8 cellular contexts compared by ENCODE assay signal in genomic region chr2:85615413-85615728, GRCh38. TPM values are rescaled to one million over a fixed set of nuclear protein-coding genes. Genes with fewer than 3 reads are reported as not detected.
A peak's percentile ranks its signal among the peaks of the same experiment; 100 is the strongest.
DNase-seq lines count a peak whose midpoint lies in the region; ATAC-seq and TF ChIP-seq lines count a peak whose summit lies in the region.

No MANE protein-coding gene starts in this region.

- H4K91ac ChIP-seq in trophoblast cell (ENCODE audit: low read depth, low read length) = peak overlapping the region; percentile 46

- H3K79me2 ChIP-seq in Loucy (ENCODE audit: insufficient read depth, low read length) (peaks cover 66% of the 10 kb centered on the region), trophoblast cell (ENCODE audit: control insufficient read depth, insufficient read depth, low read length, poor library complexity) (peaks cover 8% of the 10 kb centered on the region)

- no peak overlapping the region for H3K9ac ChIP-seq in Loucy (ENCODE audit: low read depth, low read length, poor library complexity, severe bottlenecking)
- H3K9ac ChIP-seq in trophoblast cell (ENCODE audit: low read length) = no peak overlapping the region

- intact Hi-C loops in CD8-positive, alpha-beta T cell (cut with DNase I, micrococcal nuclease) = loop anchor here (2.0 to 10.0 kb wide), 6 partner anchors 15 to 829 kb away; partner anchors contain the start of genes KCMF1 (in 1 of the 2), KDM3A (in 1 of the 2), POLR1A (in 1 of the 2) and PTCD3 (in 1 of the 2)

- peaks cover 36% of the 10 kb centered on the region for H3K4me1 Mint-ChIP-seq in CD8-positive, alpha-beta T cell (ENCODE audit: low read depth)
- H3K4me1 Mint-ChIP-seq in chondrocyte (ENCODE audit: low read depth) = peaks cover 30% of the 10 kb centered on the region

- H3K4me2 ChIP-seq in Loucy (ENCODE audit: low read depth, low read length, poor library complexity, severe bottlenecking) = peak overlapping the region; percentile 38
- no peak overlapping the region for H3K4me2 ChIP-seq in trophoblast cell (ENCODE audit: low read length)

- no peak overlapping the region for H2AFZ ChIP-seq in Loucy (ENCODE audit: low read length)
- H2AFZ ChIP-seq in trophoblast cell (ENCODE audit: insufficient read depth, low read length, poor library complexity) = no peak overlapping the region

- H3K18ac ChIP-seq in trophoblast cell (ENCODE audit: low read length) = no peak overlapping the region

- H3K4me1 ChIP-seq in CD8-positive, alpha-beta T cell (ENCODE audit: insufficient read depth, low read length) = peaks cover 30% of the 10 kb centered on the region
- H3K4me1 ChIP-seq in Loucy (ENCODE audit: insufficient read depth, low read length, poor library complexity, severe bottlenecking) (peaks cover 26% of the 10 kb centered on the region), trophoblast cell (ENCODE audit: control insufficient read depth in 1 of 2, insufficient read depth in 2 of 2, low read length in 2 of 2) (peaks cover 0 to 3% of the 10 kb centered on the region in 2 experiments)

- H3K27ac Mint-ChIP-seq in CD8-positive, alpha-beta T cell = no peak overlapping the region
- H3K27ac Mint-ChIP-seq in chondrocyte (ENCODE audit: unreplicated experiment) = peak overlapping the region; percentile 95

- no peak overlapping the region for H3K14ac ChIP-seq in trophoblast cell (ENCODE audit: low read length)

- no CpG with 5 or more reads among the region's 17 CpGs for WGBS in trophoblast cell (ENCODE audit: extremely low coverage, insufficient coverage, insufficient read length)

- H3K23ac ChIP-seq in trophoblast cell (ENCODE audit: low read length) = no peak overlapping the region

- no peak overlapping the region for H3K4me3 ChIP-seq in CD8-positive, alpha-beta T cell (ENCODE audit: low read depth, low read length)
- H3K4me3 ChIP-seq in Loucy (ENCODE audit: low read length, poor library complexity, severe bottlenecking) = no peak overlapping the region
- H3K4me3 ChIP-seq in trophoblast cell (ENCODE audit: low read depth, low read length) = no peak overlapping the region

- no peaks in the 10 kb centered on the region for H3K9me3 Mint-ChIP-seq in CD8-positive, alpha-beta T cell
- no peaks in the 10 kb centered on the region for H3K9me3 Mint-ChIP-seq in chondrocyte (ENCODE audit: low read depth)

- no peak overlapping the region for H2BK120ac ChIP-seq in trophoblast cell (ENCODE audit: insufficient read depth, low read length, poor library complexity)

- CTCF ChIA-PET in CD8-positive, alpha-beta T cell (lab: Charles Lee) = interaction anchor here (0.6 to 3.1 kb wide), 4 partner anchors 10 to 64 kb away, joined by 3 to 8 read pairs (median 5); no protein-coding TSS in a partner anchor

- no peaks in the 10 kb centered on the region for H3K9me2 ChIP-seq in Loucy (replicated peaks; ENCODE audit: low read depth, low read length)

- POLR2A ChIA-PET in CD8-positive, alpha-beta T cell (lab: Charles Lee) = interaction anchor here (1.0 to 1.8 kb wide), 7 partner anchors 10 to 288 kb away, joined by 3 to 8 read pairs (median 5); partner anchors contain the start of genes MAT2A, RNF181 and TMEM150A

- no peak overlapping the region for H3K27ac ChIP-seq in CD8-positive, alpha-beta T cell (ENCODE audit: low read depth, low read length)
- no peak overlapping the region for H3K27ac ChIP-seq in trophoblast cell (ENCODE audit: low read depth, low read length)

- no peak overlapping the region for H2BK12ac ChIP-seq in trophoblast cell (ENCODE audit: low read length)

- DNase-seq in CD8-positive, alpha-beta T cell = no peak
- DNase-seq in chondrocyte (ENCODE audit: low spot score) (no peak), trophoblast cell (no peak), left lobe of liver (ENCODE audit: low spot score) (no peak), NK-92 (lab: John Stamatoyannopoulos, UW; ENCODE audit: unreplicated experiment) (no peak)

- peaks cover 21% of the 10 kb centered on the region for H3K36me3 Mint-ChIP-seq in CD8-positive, alpha-beta T cell
- H3K36me3 Mint-ChIP-seq in chondrocyte (ENCODE audit: low read depth) = no peaks in the 10 kb centered on the region

- H2AK5ac ChIP-seq in trophoblast cell (ENCODE audit: low read length) = no peak overlapping the region

- H3F3A ChIP-seq in Loucy (ENCODE audit: low read depth) = no peaks in the 10 kb centered on the region; the same call in 1 of the 2 replicates

- H3K36me3 ChIP-seq in CD8-positive, alpha-beta T cell (ENCODE audit: insufficient read depth, low read length) = peaks cover 1% of the 10 kb centered on the region
- H3K36me3 ChIP-seq in Loucy (ENCODE audit: insufficient read depth, low read length) = peaks cover 13% of the 10 kb centered on the region; the same call in 1 of the 2 replicates
- peaks cover 10% of the 10 kb centered on the region in 2 experiments for H3K36me3 ChIP-seq in trophoblast cell (ENCODE audit: control insufficient read depth in 1 of 2, insufficient read depth in 2 of 2, low read length in 2 of 2)

- peaks cover 11% of the 10 kb centered on the region for H3K79me1 ChIP-seq in trophoblast cell (ENCODE audit: low read length)

- no peak overlapping the region for H3K4ac ChIP-seq in trophoblast cell (ENCODE audit: low read depth, low read length)

- peaks cover 43% of the 10 kb centered on the region for H4K20me1 ChIP-seq in Loucy (ENCODE audit: insufficient read depth, low read length, poor library complexity, severe bottlenecking)

- no peak overlapping the region for H4K12ac ChIP-seq in trophoblast cell (ENCODE audit: low read depth, low read length)

- peak overlapping the region; percentile 61 for H4K8ac ChIP-seq in trophoblast cell (ENCODE audit: low read depth, low read length)

- no peaks in the 10 kb centered on the region for H3K9me3 ChIP-seq in CD8-positive, alpha-beta T cell (ENCODE audit: low read length)
- no peaks in the 10 kb centered on the region for H3K9me3 ChIP-seq in Loucy (ENCODE audit: insufficient read depth, low read depth, low read length)
- H3K9me3 ChIP-seq in trophoblast cell (ENCODE audit: insufficient read depth, low read depth, low read length) = no peaks in the 10 kb centered on the region

- no peaks in the 10 kb centered on the region for H3K27me3 ChIP-seq in CD8-positive, alpha-beta T cell (ENCODE audit: insufficient read depth, low read length)
- H3K27me3 ChIP-seq in Loucy (ENCODE audit: insufficient read depth, low read length, poor library complexity, severe bottlenecking) (no peaks in the 10 kb centered on the region), trophoblast cell (ENCODE audit: insufficient read depth, low read length) (no peaks in the 10 kb centered on the region)

- TF ChIP-seq CTCF in CD8-positive, alpha-beta T cell (IDR thresholded peaks at IDR 0.05) = no peak
- TF ChIP-seq CTCF in Loucy (conservative IDR thresholded peaks at IDR 0.05; ENCODE audit: low read length) = no peak
- TF ChIP-seq CTCF in chondrocyte (IDR thresholded peaks at IDR 0.05) = no peak

- no peak for ATAC-seq in CD8-positive, alpha-beta T cell
- ATAC-seq in left lobe of liver = no peak
- no peak for ATAC-seq in HG02798 (IDR thresholded peaks at IDR 0.05; ENCODE audit: poor library complexity, unreplicated experiment)
- ATAC-seq in GM18868 (IDR thresholded peaks at IDR 0.05; ENCODE audit: unreplicated experiment) = no peak

- no peak overlapping the region for H2BK5ac ChIP-seq in trophoblast cell (ENCODE audit: low read depth, low read length, poor library complexity)

- H3K27me3 Mint-ChIP-seq in CD8-positive, alpha-beta T cell (ENCODE audit: low read depth) = no peaks in the 10 kb centered on the region
- H3K27me3 Mint-ChIP-seq in chondrocyte (ENCODE audit: low read depth) = no peaks in the 10 kb centered on the region

- H3K4me3 Mint-ChIP-seq in CD8-positive, alpha-beta T cell = peak overlapping the region; percentile 99
- no peak overlapping the region for H3K4me3 Mint-ChIP-seq in chondrocyte (ENCODE audit: unreplicated experiment)

RNA-seq across cellular contexts. Expression of gene USP39, which starts 0.6 kb away (rescaled TPM):
- total RNA-seq in CD8-positive, alpha-beta T cell = 10 to 100 TPM; 48.4 to 48.7 TPM
- total RNA-seq in chondrocyte = 34.7 to 40.4 TPM (median 35.1 TPM) in 3 replicates
- polyA plus RNA-seq in trophoblast cell (2013) = 49.1 and 49.7 TPM in 2 replicates
- total RNA-seq in left lobe of liver = 18.6 TPM

RNA-seq across cellular contexts. Expression of gene C2orf68, which starts 3.5 kb away (rescaled TPM):
- total RNA-seq in CD8-positive, alpha-beta T cell = 10 to 100 TPM; 23.2 to 27.9 TPM
- 19.4 to 33.9 TPM (median 21.3 TPM) in 3 replicates for total RNA-seq in chondrocyte
- polyA plus RNA-seq in trophoblast cell (2013) = 35.7 and 37.4 TPM in 2 replicates
- total RNA-seq in left lobe of liver = 15.9 TPM

RNA-seq across cellular contexts. Expression of gene TMEM150A, which starts 12.9 kb away (rescaled TPM):
- total RNA-seq in CD8-positive, alpha-beta T cell = 1 to 10 TPM; 5.7 to 6.0 TPM
- total RNA-seq in chondrocyte = 17.1 to 19.9 TPM (median 17.9 TPM) in 3 replicates
- polyA plus RNA-seq in trophoblast cell (2013) = 10.1 and 10.9 TPM in 2 replicates
- total RNA-seq in left lobe of liver = 20.0 TPM

RNA-seq across cellular contexts. Expression of gene RNF181, which starts 19.8 kb away (rescaled TPM):
- 10 to 100 TPM; 38.1 to 41.0 TPM for total RNA-seq in CD8-positive, alpha-beta T cell
- total RNA-seq in chondrocyte (76.3 to 93.9 TPM (median 89.4 TPM) in 3 replicates), left lobe of liver (52.8 TPM)
- 201 and 212 TPM in 2 replicates for polyA plus RNA-seq in trophoblast cell (2013)

RNA-seq across cellular contexts. Expression of gene VAMP5, which starts 31.1 kb away (rescaled TPM):
- total RNA-seq in CD8-positive, alpha-beta T cell = 10 to 100 TPM; 22.7 to 23.9 TPM
- total RNA-seq in chondrocyte (1.8 to 2.4 TPM in 2 of 3 replicates, not detected in the other), left lobe of liver (31.7 TPM)
- polyA plus RNA-seq in trophoblast cell (2013) = 9.0 and 9.3 TPM in 2 replicates
